ENCODE assay signal across 1 cellular context in genomic region chr1:29793101-29793546, GRCh38.
TF ChIP-seq lines count a peak whose summit lies in the region.

No MANE protein-coding gene starts in this region.

TF ChIP-seq in K562, 482 proteins besides CTCF, POLR2A, EP300 and RAD21 (continued from another document and continues in another):
- TF ChIP-seq HOMEZ (CRISPR knock-in tag; IDR thresholded peaks at IDR 0.05): no peak
- TF ChIP-seq ZNF212 (CRISPR knock-in tag; IDR thresholded peaks at IDR 0.05): no peak
- no peak for TF ChIP-seq NFYB (IDR thresholded peaks at IDR 0.05; ENCODE audit: extremely low read depth, insufficient read length)
- no peak for TF ChIP-seq ELF4 (CRISPR knock-in tag; IDR thresholded peaks at IDR 0.05)
- peak; percentile 55; the same call in 1 of the 2 replicates for TF ChIP-seq JUND (IDR thresholded peaks at IDR 0.05; ENCODE audit: borderline replicate concordance, low read depth, low read length)
- TF ChIP-seq JUND (tag; IDR thresholded peaks at IDR 0.05; ENCODE audit: borderline replicate concordance, low read depth, low read length): no peak; the same call in 2 of the 3 replicates
- no peak for TF ChIP-seq ARID1B (IDR thresholded peaks at IDR 0.05)
- no peak for TF ChIP-seq GTF2E2 (tag; IDR thresholded peaks at IDR 0.05)
- TF ChIP-seq PHTF2 (CRISPR knock-in tag; IDR thresholded peaks at IDR 0.05): no peak
- no peak for TF ChIP-seq PTRF (tag; IDR thresholded peaks at IDR 0.05)
- TF ChIP-seq RAD51 (IDR thresholded peaks at IDR 0.05; ENCODE audit: borderline replicate concordance, low read depth): no peak
- TF ChIP-seq ATF6 (CRISPR knock-in tag; IDR thresholded peaks at IDR 0.05): no peak
- no peak for TF ChIP-seq CREB3L1 (IDR thresholded peaks at IDR 0.05; ENCODE audit: borderline replicate concordance, low read depth)
- TF ChIP-seq DDX20 (tag; IDR thresholded peaks at IDR 0.05; ENCODE audit: low read depth): no peak
- TF ChIP-seq POU5F1 (IDR thresholded peaks at IDR 0.05; ENCODE audit: borderline replicate concordance, low read depth, low read length, partially characterized antibody): no peak
- no peak for TF ChIP-seq HMBOX1 (IDR thresholded peaks at IDR 0.05)
- no peak for TF ChIP-seq ARID3B (CRISPR knock-in tag; IDR thresholded peaks at IDR 0.05; ENCODE audit: borderline replicate concordance)
- TF ChIP-seq ZNF609 (CRISPR knock-in tag; IDR thresholded peaks at IDR 0.05; ENCODE audit: borderline replicate concordance): no peak
- no peak for TF ChIP-seq ZNF766 (CRISPR knock-in tag; conservative IDR thresholded peaks at IDR 0.05)
- TF ChIP-seq HIVEP1 (CRISPR knock-in tag; IDR thresholded peaks at IDR 0.05): no peak
- no peak for TF ChIP-seq TSC22D4 (tag; IDR thresholded peaks at IDR 0.05)
- no peak for TF ChIP-seq PREB (CRISPR knock-in tag; IDR thresholded peaks at IDR 0.05)
- no peak for TF ChIP-seq ZNF449 (CRISPR knock-in tag; IDR thresholded peaks at IDR 0.05)
- TF ChIP-seq ZNF644 (tag; IDR thresholded peaks at IDR 0.05; ENCODE audit: low read depth): no peak
- no peak for TF ChIP-seq HBP1 (CRISPR knock-in tag; IDR thresholded peaks at IDR 0.05)
- TF ChIP-seq KDM4B (IDR thresholded peaks at IDR 0.05; ENCODE audit: borderline replicate concordance in 2 of 2, low read depth in 1 of 2): 0 out of 4 replicates have a peak, but pooled peaks of 1 of the 2 experiments have one; percentile 51
- TF ChIP-seq GMEB1 (CRISPR knock-in tag; IDR thresholded peaks at IDR 0.05): no peak
- peak; percentile 86 for TF ChIP-seq DEAF1 (CRISPR knock-in tag; IDR thresholded peaks at IDR 0.05)
- TF ChIP-seq ZNF217 (CRISPR knock-in tag; IDR thresholded peaks at IDR 0.05): no peak
- TF ChIP-seq HMG20A (CRISPR knock-in tag; conservative IDR thresholded peaks at IDR 0.05): no peak
- no peak for TF ChIP-seq ARID3A (IDR thresholded peaks at IDR 0.05; ENCODE audit: borderline replicate concordance, low read depth, low read length)
- TF ChIP-seq E2F3 (CRISPR knock-in tag; IDR thresholded peaks at IDR 0.05): no peak
- TF ChIP-seq NELFE (IDR thresholded peaks at IDR 0.05; ENCODE audit: insufficient read depth, insufficient read length): no peak
